Comparison of ENCODE assay signal across 11 cellular contexts in the genomic region with DNA sequence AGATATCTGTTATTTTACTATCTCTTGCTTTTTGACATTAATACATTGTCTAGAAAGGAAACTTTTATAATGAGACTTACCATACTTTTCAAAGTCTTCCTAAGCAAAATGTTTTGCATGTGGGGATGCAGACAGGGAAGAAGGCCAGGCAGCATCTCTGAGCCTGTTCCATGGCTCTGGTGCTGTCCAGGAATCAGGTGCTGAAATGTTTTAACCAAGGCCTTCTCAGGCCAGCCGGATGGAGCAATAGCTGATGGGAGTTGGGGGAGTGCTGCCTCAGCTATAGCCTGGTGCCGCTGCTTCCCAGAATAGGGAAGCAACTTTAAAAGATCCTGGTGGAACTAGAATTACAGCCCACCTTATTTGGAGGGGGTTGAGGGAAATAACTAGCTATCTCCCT. TPM values are rescaled to one million over a fixed set of nuclear protein-coding genes. Genes with fewer than 3 reads are reported as not detected.
DNase-seq lines count a peak whose midpoint lies in the region; ATAC-seq, FAIRE-seq and TF ChIP-seq lines count a peak whose summit lies in the region.
"Had no signal": no experiment of that assay in that cellular context is flagged by ENCODE, and none has a peak within 500 bp of the region (broad histone marks: within the 10 kb centered on the region; RNA-seq: fewer than 3 reads in every experiment).

No MANE protein-coding gene starts in this region.

- H3K23ac ChIP-seq in IMR-90 (ENCODE audit: low read depth, low read length): no peak overlapping the region

- no peak overlapping the region for H4K5ac ChIP-seq in IMR-90 (ENCODE audit: low read depth, low read length)

- DNase-seq in AG08396 (ENCODE audit: low spot score) (peak; percentile 31), IMR-90 (peak; percentile 17), K562 (ENCODE audit: extremely low read depth in 1 of 4, low spot score in 3 of 4) (peak in 2 of 4 experiments; percentile 11 to 17), kidney tubule cell (ENCODE audit: low spot score) (peak; percentile 9), NCI-H524 treated with DMSO at 0.1 percent for 48 hours (lab: John Stamatoyannopoulos, UW) (no peak), DMS79 (lab: John Stamatoyannopoulos, UW) (no peak), cerebellum (ENCODE audit: low spot score) (no peak)
- no peak for DNase-seq in stimulated activated CD4-positive, alpha-beta T cell treated with anti-CD3 and anti-CD28 coated beads, Interleukin-4, amount 100 ng/mL, for 24 hours

- in situ Hi-C loops in IMR-90 (cut with MboI; ENCODE audit: low sequenced_read_pairs): no loop called here
- in situ Hi-C loops in K562 (cut with MboI): no loop called here

- CTCF ChIA-PET in IMR-90 (lab: Yijun Ruan, JAX): no interaction called here
- CTCF ChIA-PET in K562 (lab: Yijun Ruan, JAX; ENCODE audit: low intra/inter-chr PET ratio): no interaction called here

- H3K36me3 ChIP-seq in IMR-90 (ENCODE audit: control insufficient read depth, insufficient read depth, low read length): no peaks in the 10 kb centered on the region
- H3K36me3 ChIP-seq in K562 (ENCODE audit: control insufficient read depth, insufficient read depth, low read length): no peaks in the 10 kb centered on the region
- H3K36me3 ChIP-seq: BLaER1 treated with 17β-estradiol and CSF1 and Interleukin-3, amounts not matched to agents 10 nM and 100 nM had no signal

- no peak for TF ChIP-seq EP300 in K562 (IDR thresholded peaks at IDR 0.05; ENCODE audit: low read length)

- no peak for FAIRE-seq in K562 (lab: Jason Lieb, UNC)
- FAIRE-seq: GM18507 had no signal

- H3K4me1 ChIP-seq in IMR-90 (ENCODE audit: control insufficient read depth, insufficient read depth, low read length): no peaks in the 10 kb centered on the region
- H3K4me1 ChIP-seq in K562 (replicated peaks in 1 of 2; ENCODE audit: control insufficient read depth in 2 of 2, insufficient read depth in 2 of 2, low read length in 2 of 2): no peaks in the 10 kb centered on the region
- H3K4me1 ChIP-seq: BLaER1 treated with 17β-estradiol and CSF1 and Interleukin-3, amounts not matched to agents 10 nM and 100 nM had no signal

- no peak overlapping the region for H2AK5ac ChIP-seq in IMR-90 (ENCODE audit: low read depth, low read length)

- TF ChIP-seq POLR2A in IMR-90 (IDR thresholded peaks at IDR 0.05; ENCODE audit: low read depth, low read length) (no peak), K562 (conservative IDR thresholded peaks at IDR 0.05) (no peak)

- H3K27me3 ChIP-seq in IMR-90 (ENCODE audit: control insufficient read depth, insufficient read depth, low read length) (no peaks in the 10 kb centered on the region), K562 (ENCODE audit: control insufficient read depth in 2 of 2, insufficient read depth in 2 of 2, low read length in 2 of 2) (no peaks in the 10 kb centered on the region; a peak in 1 of 5 replicates)
- H3K27me3 ChIP-seq: BLaER1 treated with 17β-estradiol and CSF1 and Interleukin-3, amounts not matched to agents 10 nM and 100 nM had no signal

- no peak overlapping the region for H2BK15ac ChIP-seq in IMR-90 (ENCODE audit: low read depth, low read length)

- POLR2A ChIA-PET in IMR-90 (lab: Charles Lee; ENCODE audit: unreplicated experiment): no interaction called here
- POLR2A ChIA-PET in K562 (lab: Yijun Ruan, JAX): no interaction called here

- H2BK5ac ChIP-seq in IMR-90 (ENCODE audit: low read depth, low read length, poor library complexity, severe bottlenecking): no peak overlapping the region

- no peak overlapping the region for H4K91ac ChIP-seq in IMR-90 (ENCODE audit: insufficient read depth, low read depth, low read length)

- H3K4me2 ChIP-seq in IMR-90 (ENCODE audit: low read depth, low read length) (no peak overlapping the region), K562 (ENCODE audit: insufficient read depth, low read length) (no peak overlapping the region)
- H3K4me2 ChIP-seq: BLaER1 treated with 17β-estradiol and CSF1 and Interleukin-3, amounts not matched to agents 10 nM and 100 nM had no signal

- no peak overlapping the region for H3K56ac ChIP-seq in IMR-90 (ENCODE audit: extremely low read depth, insufficient read depth, low read length)

- H3K27ac ChIP-seq in IMR-90 (ENCODE audit: insufficient read depth, low read length) (no peak overlapping the region), K562 (ENCODE audit: extremely low read depth, low read depth, low read length) (no peak overlapping the region)
- H3K27ac ChIP-seq: BLaER1 treated with 17β-estradiol and CSF1 and Interleukin-3, amounts not matched to agents 10 nM and 100 nM had no signal

- no peak overlapping the region for H2AK9ac ChIP-seq in IMR-90 (replicated peaks; ENCODE audit: low read depth, low read length, poor library complexity)

- H3K9ac ChIP-seq in IMR-90 (ENCODE audit: low read depth, low read length) (no peak overlapping the region), K562 (ENCODE audit: insufficient read depth in 1 of 2, low read depth in 2 of 2, low read length in 2 of 2) (no peak overlapping the region)
- H3K9ac ChIP-seq: BLaER1 treated with 17β-estradiol and CSF1 and Interleukin-3, amounts not matched to agents 10 nM and 100 nM had no signal

- no CpG with 5 or more reads among the region's 2 CpGs for WGBS in IMR-90 (ENCODE audit: extremely low coverage in 2 of 2, insufficient read length in 1 of 2), 2 experiments
- 0% methylated on average over 2 of the region's 2 CpGs for WGBS in K562 (ENCODE audit: insufficient coverage, low coverage, missing lambda C conversion rate)

- H3K14ac ChIP-seq in IMR-90 (replicated peaks; ENCODE audit: low read depth, low read length): no peak overlapping the region

- H3K79me2 ChIP-seq in K562 (ENCODE audit: control insufficient read depth, insufficient read depth, low read length): no peaks in the 10 kb centered on the region

- intact Hi-C loops in IMR-90 (cut with micrococcal nuclease): no loop called here
- intact Hi-C loops in K562 (cut with micrococcal nuclease): no loop called here

- TF ChIP-seq RAD21 in IMR-90 (IDR thresholded peaks at IDR 0.05; ENCODE audit: low read length): no peak
- TF ChIP-seq RAD21 in K562 (CRISPR knock-in tag; conservative IDR thresholded peaks at IDR 0.05 in 1 of 2, IDR thresholded peaks at IDR 0.05 in 1 of 2): no peak

- H2BK120ac ChIP-seq in IMR-90 (ENCODE audit: low read depth, low read length): no peak overlapping the region

- no peaks in the 10 kb centered on the region for H3K9me3 ChIP-seq in IMR-90 (ENCODE audit: control insufficient read depth, insufficient read depth, low read length)
- no peaks in the 10 kb centered on the region for H3K9me3 ChIP-seq in K562 (replicated peaks; ENCODE audit: control insufficient read depth, insufficient read depth, low read depth, low read length)

- H2BK20ac ChIP-seq in IMR-90 (ENCODE audit: low read depth, low read length): no peak overlapping the region

- ATAC-seq in IMR-90 (ENCODE audit: low read depth) (0 out of 2 replicates have a peak, but pooled peaks have one; percentile 29), K562 (no peak)

- dilution Hi-C loops in IMR-90 (cut with HindIII; ENCODE audit: low sequenced_read_pairs, unreplicated experiment): no loop called here

- H3K9me1 ChIP-seq in IMR-90 (ENCODE audit: insufficient read depth, low read length) (no peaks in the 10 kb centered on the region), K562 (ENCODE audit: control insufficient read depth, insufficient read depth, low read length) (no peaks in the 10 kb centered on the region)

- H3K4me3 ChIP-seq in IMR-90 (ENCODE audit: insufficient read depth, low read depth, low read length) (no peak overlapping the region), K562 (no peak overlapping the region)
- H3K4me3 ChIP-seq: BLaER1 treated with 17β-estradiol and CSF1 and Interleukin-3, amounts not matched to agents 10 nM and 100 nM had no signal

- no peaks in the 10 kb centered on the region for H4K20me1 ChIP-seq in IMR-90 (ENCODE audit: insufficient read depth, low read length)
- no peaks in the 10 kb centered on the region for H4K20me1 ChIP-seq in K562 (replicated peaks; ENCODE audit: control insufficient read depth, insufficient read depth, low read length)
- H4K20me1 ChIP-seq: BLaER1 treated with 17β-estradiol and CSF1 and Interleukin-3, amounts not matched to agents 10 nM and 100 nM had no signal

- no peak overlapping the region for H4K8ac ChIP-seq in IMR-90 (ENCODE audit: low read depth in 2 of 2, low read length in 2 of 2)

- H3K4ac ChIP-seq in IMR-90 (ENCODE audit: low read depth, low read length): no peak overlapping the region

- H3K18ac ChIP-seq in IMR-90 (ENCODE audit: low read depth, low read length): no peak overlapping the region

- no peaks in the 10 kb centered on the region for H3K79me1 ChIP-seq in IMR-90 (ENCODE audit: low read depth in 1 of 2, low read length in 2 of 2)

- TF ChIP-seq CTCF in IMR-90 (conservative IDR thresholded peaks at IDR 0.05; ENCODE audit: low read depth, low read length): no peak
- TF ChIP-seq CTCF in K562 (IDR thresholded peaks at IDR 0.05 in 2 of 3, conservative IDR thresholded peaks at IDR 0.05 in 1 of 3; ENCODE audit: insufficient read depth in 2 of 3, low read depth in 1 of 3, low read length in 3 of 3): no peak

- BruUV-seq in IMR-90 (replicated peaks; lab: Mats Ljungman, UMichigan) (no TSS peak), K562 (replicated peaks; lab: Mats Ljungman, UMichigan) (no TSS peak)

- no peak overlapping the region for H2AFZ ChIP-seq in IMR-90 (replicated peaks; ENCODE audit: low read length, poor library complexity)
- H2AFZ ChIP-seq in K562 (ENCODE audit: low read depth, low read length): no peak overlapping the region

RNA-seq across cellular contexts. Expression of a gene that starts 38.5 kb away (rescaled TPM):
- total RNA-seq in IMR-90 (2012; rRNA removed): not detected in 2 replicates
- not detected in 2 replicates for polyA plus RNA-seq in IMR-90 (2012; rRNA removed)
- polyA plus RNA-seq in IMR-90 (2012; cell fraction: cytosol; rRNA removed): not detected in 2 replicates
- not detected in 2 replicates for polyA plus RNA-seq in IMR-90 (2012; cell fraction: nucleus; rRNA removed; ENCODE audit: low replicate concordance)
- total RNA-seq in K562 (2011; cell fraction: chromatin; rRNA removed; ENCODE audit: low replicate concordance): not detected in 2 replicates
- not detected in 2 replicates for total RNA-seq in K562 (2011; cell fraction: nucleolus; rRNA removed)
- total RNA-seq in K562 (2011; cell fraction: nucleoplasm; rRNA removed): not detected in 2 replicates
- not detected in 2 replicates for total RNA-seq in K562 (2014; rRNA removed)
- not detected in 2 replicates for total RNA-seq in K562 (2014; rRNA removed; fragmentation: Illumina TruSeq; extraction: Trizol)
- total RNA-seq in K562 (2015; rRNA removed; fragmentation: Illumina TruSeq; extraction: Trizol): not detected in 2 replicates
- 0.09 TPM in 1 of 2 replicates, not detected in the other for total RNA-seq in K562 (2021)
- polyA plus RNA-seq in K562 (2011; rRNA removed): not detected in 2 replicates
- not detected in 2 replicates for polyA plus RNA-seq in K562 (2011; cell fraction: cytosol; rRNA removed)
- 0.06 TPM in 1 of 2 replicates, not detected in the other for polyA plus RNA-seq in K562 (2011; cell fraction: nucleus; rRNA removed)
- 0.07 TPM in 1 of 2 replicates, not detected in the other for polyA plus RNA-seq in K562 (2012)
- not detected in 2 replicates for polyA plus RNA-seq in K562 (2014; fragmentation: Illumina TruSeq; extraction: Trizol)
- polyA plus RNA-seq in K562 (2014; fragmentation: Nextera tagmentation; extraction: Ambion mirVana): not detected
- not detected in 2 replicates for polyA plus RNA-seq in K562 (2014; rRNA removed)
- not detected in 2 replicates for polyA minus RNA-seq in K562 (2011; rRNA and poly(A)+ RNA removed)
- polyA minus RNA-seq in K562 (2011; cell fraction: cytosol; rRNA and poly(A)+ RNA removed): not detected in 2 replicates
- polyA minus RNA-seq in K562 (2011; cell fraction: nucleus; rRNA and poly(A)+ RNA removed): not detected in 2 replicates
- 15.5 TPM for total RNA-seq in cerebellum
- total RNA-seq: osteoblast had no signal

Comparison
In these comparisons a context has a peak if more than half of its experiments do, and no peak if none do; other contexts are left out.
1. DNase-seq: peak in AG08396 (single experiment), IMR-90 (single experiment) and kidney tubule cell (single experiment); none in stimulated activated CD4-positive, alpha-beta T cell treated with anti-CD3 and anti-CD28 coated beads, Interleukin-4, amount 100 ng/mL, for 24 hours (single experiment), NCI-H524 treated with DMSO at 0.1 percent for 48 hours (single experiment), DMS79 (single experiment) and cerebellum (single experiment).
2. RNA of a gene that starts 38.5 kb away (total RNA-seq): 15.5 TPM in cerebellum (single experiment); not detected in IMR-90 and 0.09 TPM in K562; every median in the first group is over 10 times any median in the second.